7 cellular contexts compared by ENCODE assay signal in genomic region chr12:84382486-84382885, GRCh38.
A peak's percentile ranks its signal among the peaks of the same experiment; 100 is the strongest.
DNase-seq lines count a peak whose midpoint lies in the region; ATAC-seq and TF ChIP-seq lines count a peak whose summit lies in the region.
"Not testable (repeated sequence)": the region's sequence is repeated elsewhere in the genome, so short reads cannot be mapped to it uniquely, and the experiment has no call there.

No MANE protein-coding gene starts in this region.

- H3K27me3 ChIP-seq in HCT116 (ENCODE audit: insufficient read depth, low read length): not testable (repeated sequence)

- POLR2A ChIA-PET in HCT116 (lab: Charles Lee): not testable (repeated sequence)

- RAD21 ChIA-PET in HCT116 (lab: Charles Lee; ENCODE audit: low non-redundant PET in 1 of 2, low total read pairs in 2 of 2, uncharacterized antibody in 2 of 2, unreplicated experiment in 2 of 2): not testable (repeated sequence)

- TF ChIP-seq CTCF in AG10803 (conservative IDR thresholded peaks at IDR 0.05; ENCODE audit: low read length); HCT116 (IDR thresholded peaks at IDR 0.05 in 2 of 3, conservative IDR thresholded peaks at IDR 0.05 in 1 of 3; ENCODE audit: borderline replicate concordance in 1 of 3, insufficient read depth in 1 of 3, low read depth in 2 of 3, low read length in 2 of 3); cardiac fibroblast (IDR thresholded peaks at IDR 0.05; ENCODE audit: low read depth, low read length); fibroblast of the aortic adventitia (IDR thresholded peaks at IDR 0.05; ENCODE audit: insufficient read depth, low read length): not testable (repeated sequence)

- not testable (repeated sequence) for H3K79me2 ChIP-seq in HCT116 (ENCODE audit: insufficient read depth, low read length)

- not testable (repeated sequence) for H3K9me2 ChIP-seq in HCT116 (ENCODE audit: insufficient read depth)

- CTCF ChIA-PET in HCT116 (lab: Charles Lee): not testable (repeated sequence)

- H3K4me1 ChIP-seq in HCT116 (ENCODE audit: control insufficient read depth in 1 of 2, insufficient read depth in 2 of 2, low read length in 2 of 2): not testable (repeated sequence)

- TF ChIP-seq RAD21 in HCT116 (IDR thresholded peaks at IDR 0.05; ENCODE audit: low read depth): not testable (repeated sequence)

- DNase-seq in AG10803 (ENCODE audit: low read depth) (peak; percentile 55), NCI-H226 (peak; percentile 84), amniotic epithelial cell (ENCODE audit: low read depth) (peak; percentile 69), cardiac fibroblast (ENCODE audit: low read depth in 2 of 2) (peak; percentile 46 to 69), fibroblast of the aortic adventitia (ENCODE audit: low read depth) (peak; percentile 56), kidney glomerular epithelial cell (lab: John Stamatoyannopoulos, UW) (peak; percentile 4)
- not testable (repeated sequence) for DNase-seq in HCT116 (ENCODE audit: low read depth, low spot score)

- H3K9ac ChIP-seq in HCT116 (ENCODE audit: low read length): not testable (repeated sequence)

- H3K9me3 ChIP-seq in HCT116 (ENCODE audit: control insufficient read depth in 1 of 2, insufficient read depth in 1 of 2, low read depth in 1 of 2, low read length in 2 of 2): not testable (repeated sequence)

- intact Hi-C loops in HCT116 (cut with micrococcal nuclease): not testable (repeated sequence)

- H2AFZ ChIP-seq in HCT116 (ENCODE audit: low read depth, low read length, poor library complexity, severe bottlenecking): peak overlapping the region; percentile 80

- H3K4me3 ChIP-seq in AG10803 (ENCODE audit: low read length); HCT116 (replicated peaks in 1 of 2; ENCODE audit: low read depth in 1 of 2, low read length in 2 of 2); cardiac fibroblast (replicated peaks in 1 of 2; ENCODE audit: low read depth in 2 of 2, low read length in 2 of 2); fibroblast of the aortic adventitia (ENCODE audit: low read depth, low read length): not testable (repeated sequence)

- not testable (repeated sequence) for H3K27ac ChIP-seq in HCT116 (ENCODE audit: low read depth, low read length)

- not testable (repeated sequence) for H4K20me1 ChIP-seq in HCT116 (ENCODE audit: insufficient read depth)

- not testable (repeated sequence) for H3K36me3 ChIP-seq in HCT116 (ENCODE audit: control insufficient read depth in 1 of 2, insufficient read depth in 2 of 2, low read length in 2 of 2)

- not testable (repeated sequence) for TF ChIP-seq POLR2A in HCT116 (IDR thresholded peaks at IDR 0.05; ENCODE audit: borderline replicate concordance, extremely low read depth, insufficient read depth, insufficient read length)

- ATAC-seq in HCT116: not testable (repeated sequence)

- BruUV-seq in HCT116 (replicated peaks; lab: Mats Ljungman, UMichigan): not testable (repeated sequence)

- H3K4me2 ChIP-seq in HCT116 (ENCODE audit: low read length): not testable (repeated sequence)

TF ChIP-seq in HCT116, 20 proteins besides CTCF, POLR2A, EP300 and RAD21:
- TF ChIP-seq FOSL1 (IDR thresholded peaks at IDR 0.05; ENCODE audit: low read depth): 0 out of 2 replicates have a peak, but pooled peaks have one; percentile 10
